8 cellular contexts compared by ENCODE assay signal in the genomic region with DNA sequence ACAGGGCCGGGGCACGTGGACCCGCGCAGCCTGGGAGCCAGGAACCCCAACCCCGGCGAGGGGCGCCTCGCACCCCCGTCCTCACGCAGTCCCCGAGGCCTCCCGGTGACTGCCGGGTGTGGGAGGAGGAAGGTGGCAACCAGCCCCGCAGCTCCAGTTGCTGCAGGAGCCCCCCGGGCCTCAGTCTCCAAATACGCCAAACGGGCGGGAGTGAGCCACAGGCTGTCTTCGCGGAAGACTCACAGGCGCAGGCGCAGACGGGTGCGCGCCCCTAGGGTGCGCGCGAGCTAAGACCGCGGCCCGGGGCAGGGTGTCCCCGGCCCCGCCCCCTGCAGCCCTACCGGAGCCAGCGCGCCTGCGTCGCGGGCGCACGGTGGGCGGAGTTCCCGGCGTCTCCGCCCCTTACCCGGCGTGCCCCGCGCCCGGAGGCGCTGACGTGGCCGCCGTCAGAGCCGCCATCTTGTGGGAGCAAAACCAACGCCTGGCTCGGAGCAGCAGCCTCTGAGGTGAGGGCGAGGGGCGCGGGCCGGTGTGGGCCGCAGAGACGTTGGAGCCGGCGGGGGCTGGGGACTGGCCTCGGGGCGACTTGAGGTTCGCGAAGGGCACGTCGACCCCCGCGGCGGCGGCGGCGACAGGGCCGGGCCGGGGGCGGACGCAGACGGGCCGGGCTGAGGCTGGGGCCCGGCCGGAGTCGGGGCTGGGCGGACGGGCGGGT. TPM values are rescaled to one million over a fixed set of nuclear protein-coding genes. Genes with fewer than 3 reads are reported as not detected.
DNase-seq lines count a peak whose midpoint lies in the region; ATAC-seq and TF ChIP-seq lines count a peak whose summit lies in the region.

Gene ARF1 (plus strand): TSS at position 449 of the 715 bp plus-strand sequence. CDS start 14,407 bp downstream, outside the sequence.

- TF ChIP-seq CTCF in vagina (IDR thresholded peaks at IDR 0.05), result peak in 1 of 3 experiments; percentile 7

- H3K4me1 ChIP-seq in right cardiac atrium (ENCODE audit: control insufficient read depth, insufficient read depth, low read length), result peaks cover 19% of the 10 kb centered on the region
- peaks cover 33% of the 10 kb centered on the region for H3K4me1 ChIP-seq in rectal smooth muscle tissue (ENCODE audit: control insufficient read depth, insufficient read depth, low read length)
- H3K4me1 ChIP-seq in vagina, result peaks cover 60% of the 10 kb centered on the region

- H3K9me3 ChIP-seq in right cardiac atrium (ENCODE audit: control insufficient read depth, low read length) (no peaks in the 10 kb centered on the region), vagina (no peaks in the 10 kb centered on the region)

- peak; percentile 86 to 96 for DNase-seq in NCI-H1930 (lab: John Stamatoyannopoulos, UW)
- DNase-seq in anterior cingulate cortex (lab: John Stamatoyannopoulos, UW), result peak in 57 of 58 donors; percentile 36 to 96 (median 88)
- peak; percentile 94 to 98 (median 98) for DNase-seq in right cardiac atrium
- no peak for DNase-seq in vagina (ENCODE audit: extremely low spot score in 2 of 2)

- H3K4me3 ChIP-seq in right cardiac atrium (ENCODE audit: low read length), result peak within 1 kb of the TSS; percentile 94
- H3K4me3 ChIP-seq in rectal smooth muscle tissue (ENCODE audit: low read length), result peak within 1 kb of the TSS; percentile 87
- H3K4me3 ChIP-seq in vagina, result peak within 1 kb of the TSS; percentile 91 to 99

- H3K9ac ChIP-seq in rectal smooth muscle tissue (ENCODE audit: low read length), result peak within 1 kb of the TSS; percentile 90

- TF ChIP-seq POLR2A in GM18505 (IDR thresholded peaks at IDR 0.05; ENCODE audit: borderline replicate concordance, extremely low read depth, insufficient read depth, insufficient read length) (peak; percentile 92), vagina (IDR thresholded peaks at IDR 0.05) (peak in 1 of 2 donors; percentile 92)

- no peaks in the 10 kb centered on the region for H3K27me3 ChIP-seq in right cardiac atrium (ENCODE audit: control insufficient read depth, insufficient read depth)
- H3K27me3 ChIP-seq in rectal smooth muscle tissue (ENCODE audit: control insufficient read depth, insufficient read depth, low read length), result no peaks in the 10 kb centered on the region
- H3K27me3 ChIP-seq in vagina, result no peaks in the 10 kb centered on the region

- H3K27ac ChIP-seq in right cardiac atrium (ENCODE audit: low read length) (peak within 1 kb of the TSS; percentile 100), rectal smooth muscle tissue (ENCODE audit: low read depth, low read length) (peak within 1 kb of the TSS; percentile 97), vagina (peak within 1 kb of the TSS; percentile 100)

- intact Hi-C loops in T-helper 2 cell treated with Interferon-gamma antibody and Interleukin-4, amounts not matched to agents 100 ng/mL and 5 ng/mL, for 36 hours (cut with micrococcal nuclease), result loop anchor here (1.0 to 5.0 kb wide), 11 partner anchors 21 to 540 kb away; partner anchors contain the start of genes C1orf35, GUK1, JMJD4 and MRPL55
- intact Hi-C loops in right cardiac atrium (cut with DNase I) (loop anchor here in 1 of 4 donors (10.0 kb wide), 1 partner anchor 328 kb away; no protein-coding TSS in a partner anchor), vagina (cut with DNase I) (loop anchor here (10.0 kb wide), 2 partner anchors 82 to 348 kb away; partner anchors contain the start of genes IBA57, JMJD4 and SNAP47)

- H3K36me3 ChIP-seq in rectal smooth muscle tissue (ENCODE audit: control insufficient read depth, insufficient read depth, low read length), result no peaks in the 10 kb centered on the region
- H3K36me3 ChIP-seq in vagina, result no peaks in the 10 kb centered on the region

- under 1% methylated on average over 89 of the region's 89 CpGs for WGBS in right cardiac atrium

- ATAC-seq in GM18505 (IDR thresholded peaks at IDR 0.05; ENCODE audit: unreplicated experiment) (peak; percentile 82), HG02970 (IDR thresholded peaks at IDR 0.05; ENCODE audit: low FRiP score, unreplicated experiment) (peak; percentile 89), right cardiac atrium (peak; percentile 92 to 95)

RNA-seq across cellular contexts. Expression of gene ARF1, which starts in this region (rescaled TPM):
- 347 and 352 TPM in 2 replicates for total RNA-seq in T-helper 2 cell treated with Interferon-gamma antibody and Interleukin-4, amounts not matched to agents 100 ng/mL and 5 ng/mL, for 36 hours
- total RNA-seq in right cardiac atrium, result 100 to 1,000 TPM; 299 to 395 (median 364) TPM
- polyA plus RNA-seq in right cardiac atrium, result 340 TPM
- 295 TPM for total RNA-seq in vagina

Comparison
In these comparisons a context has a peak if more than half of its experiments do, and no peak if none do; other contexts are left out.
1. DNase-seq: peak in NCI-H1930 (2 of 2), anterior cingulate cortex (57 of 58) and right cardiac atrium (3 of 3); none in vagina (0 of 2).
2. Peak in every context shown above with its lines, with median percentiles within 50 percentile points of each other: ATAC-seq, H3K27ac ChIP-seq and H3K4me3 ChIP-seq.